Comparison of ENCODE assay signal across 8 cellular contexts in the genomic region with DNA sequence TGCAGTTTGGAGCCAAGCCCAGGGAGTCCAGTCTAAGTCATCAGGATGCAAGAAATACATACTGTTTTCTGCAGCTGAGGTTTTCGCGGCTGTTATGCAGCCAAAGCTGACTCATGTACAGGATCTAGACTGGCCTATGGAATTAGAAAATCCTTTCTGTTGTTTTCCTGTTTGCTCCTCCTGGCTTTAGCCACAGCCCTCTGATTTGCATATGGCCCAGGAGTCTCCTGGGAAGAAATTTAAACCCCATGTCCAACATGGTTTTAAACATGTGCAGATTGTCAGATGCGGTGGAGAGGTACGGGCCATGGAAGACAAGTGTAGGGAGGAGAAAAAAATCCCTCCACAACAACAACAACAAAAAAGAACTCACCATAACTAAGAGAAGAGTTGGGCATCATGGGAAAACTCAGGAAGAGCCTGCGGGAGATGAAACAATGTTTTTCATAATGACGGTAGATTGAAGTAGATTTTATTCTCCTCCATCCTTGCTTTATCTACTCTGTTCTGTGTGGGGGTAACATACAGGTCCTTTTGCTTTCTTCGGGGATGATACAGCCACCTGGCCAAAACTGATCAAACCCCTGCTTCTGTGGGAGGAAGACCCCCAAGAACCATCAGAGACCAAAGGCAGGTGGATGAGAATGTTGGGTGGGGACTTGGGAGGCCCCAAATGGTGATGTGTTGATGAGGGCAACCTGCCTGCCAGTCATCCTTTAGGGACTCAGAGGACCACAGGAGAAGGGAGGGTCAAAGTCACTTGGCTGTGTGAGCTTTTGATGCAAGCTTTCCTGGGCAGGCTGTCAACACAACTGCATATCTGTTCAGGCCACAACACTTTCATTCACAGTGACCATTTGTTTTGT. TPM values are rescaled to one million over a fixed set of nuclear protein-coding genes. Genes with fewer than 3 reads are reported as not detected.
DNase-seq lines count a peak whose midpoint lies in the region; ATAC-seq and TF ChIP-seq lines count a peak whose summit lies in the region.

No MANE protein-coding gene starts in this region.

- H3K27me3 ChIP-seq in SJCRH30 (no peaks in the 10 kb centered on the region), sigmoid colon (no peaks in the 10 kb centered on the region)

- peaks cover 48% of the 10 kb centered on the region for H3K4me1 ChIP-seq in SJCRH30
- no peaks in the 10 kb centered on the region for H3K4me1 ChIP-seq in sigmoid colon

- 40 to 56% methylated on average over 7 of the region's 7 CpGs for WGBS in sigmoid colon, 2 donors

- ATAC-seq in left ventricle myocardium superior: no peak

- H3K9me3 ChIP-seq in SJCRH30 (replicated peaks): no peaks in the 10 kb centered on the region
- H3K9me3 ChIP-seq in sigmoid colon: no peaks in the 10 kb centered on the region

- no peak for TF ChIP-seq EP300 in sigmoid colon (IDR thresholded peaks at IDR 0.05)

- intact Hi-C loops in left ventricle myocardium superior (cut with micrococcal nuclease) (no loop called here), sigmoid colon (cut with DNase I) (no loop called here)

- H3K9me3 Mint-ChIP-seq in stimulated activated naive CD8-positive, alpha-beta T cell treated with anti-CD3 and anti-CD28 coated beads, Interleukin-15, Interleukin-2, amounts not matched to agents 100 ng/mL and 50 ng/mL, for 24 hours: no peaks in the 10 kb centered on the region

- H3K4me1 Mint-ChIP-seq in stimulated activated naive CD8-positive, alpha-beta T cell treated with anti-CD3 and anti-CD28 coated beads, Interleukin-15, Interleukin-2, amounts not matched to agents 100 ng/mL and 50 ng/mL, for 24 hours (ENCODE audit: low read depth): peaks cover 32% of the 10 kb centered on the region

- H3K27me3 Mint-ChIP-seq in stimulated activated naive CD8-positive, alpha-beta T cell treated with anti-CD3 and anti-CD28 coated beads, Interleukin-15, Interleukin-2, amounts not matched to agents 100 ng/mL and 50 ng/mL, for 24 hours: no peaks in the 10 kb centered on the region

- H3K36me3 Mint-ChIP-seq in stimulated activated naive CD8-positive, alpha-beta T cell treated with anti-CD3 and anti-CD28 coated beads, Interleukin-15, Interleukin-2, amounts not matched to agents 100 ng/mL and 50 ng/mL, for 24 hours (ENCODE audit: low read depth): no peaks in the 10 kb centered on the region

- no peak for TF ChIP-seq POLR2A in sigmoid colon (IDR thresholded peaks at IDR 0.05)

- H3K27ac Mint-ChIP-seq in stimulated activated naive CD8-positive, alpha-beta T cell treated with anti-CD3 and anti-CD28 coated beads, Interleukin-15, Interleukin-2, amounts not matched to agents 100 ng/mL and 50 ng/mL, for 24 hours: peak overlapping the region; percentile 86

- DNase-seq in A172 (ENCODE audit: low spot score): peak; percentile 97
- peak; percentile 84 for DNase-seq in GM12865 (ENCODE audit: low read depth)
- DNase-seq in SJCRH30: peak; percentile 80 to 92
- DNase-seq in fibroblast of peridontal ligament (ENCODE audit: extremely low read depth): peak; percentile 59
- DNase-seq in left ventricle myocardium superior: no peak
- no peak for DNase-seq in sigmoid colon
- no peak for DNase-seq in KBM-7

- no peak overlapping the region for H3K4me3 Mint-ChIP-seq in stimulated activated naive CD8-positive, alpha-beta T cell treated with anti-CD3 and anti-CD28 coated beads, Interleukin-15, Interleukin-2, amounts not matched to agents 100 ng/mL and 50 ng/mL, for 24 hours

- H3K4me3 ChIP-seq in GM12865 (ENCODE audit: low read depth, low read length): no peak overlapping the region
- H3K4me3 ChIP-seq in SJCRH30: no peak overlapping the region
- no peak overlapping the region for H3K4me3 ChIP-seq in sigmoid colon

- TF ChIP-seq CTCF in GM12865 (IDR thresholded peaks at IDR 0.05; ENCODE audit: insufficient read depth, low read depth, low read length, missing control alignments) (no peak), sigmoid colon (IDR thresholded peaks at IDR 0.05) (no peak)

- in situ Hi-C loops in KBM-7 (cut with MboI; ENCODE audit: low pct_unique_long_range_greater_than_20kb, low sequenced_read_pairs): loop anchor here (10.0 kb wide), 1 partner anchor 281 kb away; no protein-coding TSS in a partner anchor

- peak overlapping the region; percentile 100 for H3K27ac ChIP-seq in SJCRH30
- H3K27ac ChIP-seq in sigmoid colon: no peak overlapping the region

- H3K36me3 ChIP-seq in SJCRH30 (no peaks in the 10 kb centered on the region), sigmoid colon (no peaks in the 10 kb centered on the region)

RNA-seq across cellular contexts. Expression of gene GNA12, which starts 29.8 kb away (rescaled TPM):
- total RNA-seq in A172 (2014; rRNA removed; shearing (Covaris generic)): 16.4 and 22.4 TPM in 2 replicates
- total RNA-seq in SJCRH30 (2014; rRNA removed; shearing (Covaris generic)): 18.1 and 19.3 TPM in 2 replicates
- 40.4 TPM for total RNA-seq in left ventricle myocardium superior
- 10 to 100 TPM; 21.4 to 46.5 (median 24.6) TPM for total RNA-seq in sigmoid colon
- polyA plus RNA-seq in sigmoid colon: 10 to 100 TPM; 13.2 to 22.7 (median 18.6) TPM

Comparison
In these comparisons a context has a peak if more than half of its experiments do, and no peak if none do; other contexts are left out.
1. DNase-seq: peak in A172 (single experiment), GM12865 (single experiment), SJCRH30 (2 of 2) and fibroblast of peridontal ligament (single experiment); none in left ventricle myocardium superior (single experiment), sigmoid colon (single experiment) and KBM-7 (single experiment).